16 cellular contexts compared by ENCODE assay signal in the genomic region with DNA sequence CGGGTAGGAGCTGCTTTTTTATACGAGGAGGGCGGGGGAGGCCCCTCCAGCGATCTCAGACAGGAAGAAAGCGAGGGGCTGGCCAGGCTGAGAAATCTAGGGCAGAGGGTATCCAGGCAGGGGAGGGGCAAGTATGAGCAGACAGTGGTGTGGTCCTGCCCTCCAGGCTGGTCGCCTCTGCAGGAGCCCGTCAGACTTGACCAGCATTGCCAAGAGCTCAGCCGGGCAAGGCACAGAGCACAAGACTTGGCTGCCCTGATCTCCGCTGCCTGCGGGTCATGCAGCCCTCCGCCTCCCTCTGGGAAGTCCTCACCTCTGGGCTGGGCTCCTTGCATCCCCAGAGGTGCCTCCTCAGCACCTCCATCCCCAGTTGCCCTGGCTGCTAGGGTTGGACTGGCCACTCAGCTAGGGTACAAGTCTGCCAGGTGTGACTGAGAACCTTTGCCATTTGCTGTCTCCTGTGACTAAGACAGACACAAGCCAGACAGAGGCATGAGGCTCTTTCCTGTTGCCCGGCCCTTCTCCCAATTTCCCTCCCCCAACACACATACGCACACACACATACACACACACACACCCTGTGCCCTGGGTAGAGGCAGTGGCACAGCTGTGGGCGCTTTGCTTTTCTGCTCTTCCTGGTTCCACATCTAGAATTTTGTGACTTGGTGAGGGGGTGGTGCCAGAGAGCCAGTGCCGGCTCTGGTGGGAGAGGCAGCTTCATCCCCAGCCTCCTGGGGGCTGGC. TPM values are rescaled to one million over a fixed set of nuclear protein-coding genes. Genes with fewer than 3 reads are reported as not detected.
A peak's percentile ranks its signal among the peaks of the same experiment; 100 is the strongest.
DNase-seq lines count a peak whose midpoint lies in the region; ATAC-seq and TF ChIP-seq lines count a peak whose summit lies in the region.
"Had no signal": no experiment of that assay in that cellular context is flagged by ENCODE, and none has a peak within 500 bp of the region (broad histone marks: within the 10 kb centered on the region; RNA-seq: fewer than 3 reads in every experiment).

No MANE protein-coding gene starts in this region.

- 0 out of 2 replicates have a peak overlapping the region, but pooled peaks have one; percentile 8 for H3K9ac ChIP-seq in BLaER1

- H3K36me3 Mint-ChIP-seq in T-cell (peaks cover 11% of the 10 kb centered on the region), endothelial cell (ENCODE audit: low read depth, unreplicated experiment) (peaks cover 35% of the 10 kb centered on the region), osteocyte (ENCODE audit: unreplicated experiment) (peaks cover 35% of the 10 kb centered on the region)

- ATAC-seq in T-cell (replicated peaks in 1 of 4) (no peak), HG03175 (IDR thresholded peaks at IDR 0.05; ENCODE audit: unreplicated experiment) (no peak), HG03520 (IDR thresholded peaks at IDR 0.05; ENCODE audit: unreplicated experiment) (no peak)

- H4K20me1 ChIP-seq in BLaER1, result peaks cover 100% of the 10 kb centered on the region

- H3K4me2 ChIP-seq in BLaER1, result peak overlapping the region; percentile 13; the same call in 1 of the 2 replicates

- H3K4me3 ChIP-seq in BLaER1, result no peak overlapping the region
- H3K4me3 ChIP-seq: ascending aorta, MG63, SK-N-MC had no signal

- DNase-seq in T-cell (no peak), endothelial cell (ENCODE audit: low spot score) (no peak), osteocyte (ENCODE audit: extremely low spot score, unreplicated experiment) (no peak), AG08396 (ENCODE audit: low spot score) (no peak), NCI-H1694 treated with DMSO at 0.1 percent for 48 hours (lab: John Stamatoyannopoulos, UW) (no peak)
- DNase-seq: activated CD8-positive, alpha-beta memory T cell treated with anti-CD3 and anti-CD28 coated beads for 24 hours; dermis blood vessel endothelial cell; H9; MG63; NCI-H2029; NCI-H526 had no signal

- H3K4me3 Mint-ChIP-seq in T-cell (no peak overlapping the region), endothelial cell (ENCODE audit: unreplicated experiment) (no peak overlapping the region), osteocyte (ENCODE audit: unreplicated experiment) (no peak overlapping the region)
- H3K4me3 Mint-ChIP-seq: H9 had no signal

- TF ChIP-seq CTCF in endothelial cell (IDR thresholded peaks at IDR 0.05; ENCODE audit: unreplicated experiment), result no peak
- TF ChIP-seq CTCF in osteocyte (IDR thresholded peaks at IDR 0.05), result no peak

- H3K9me3 Mint-ChIP-seq in T-cell, result no peaks in the 10 kb centered on the region
- H3K9me3 Mint-ChIP-seq in endothelial cell (ENCODE audit: unreplicated experiment), result no peaks in the 10 kb centered on the region
- no peaks in the 10 kb centered on the region for H3K9me3 Mint-ChIP-seq in osteocyte (ENCODE audit: unreplicated experiment)
- H3K9me3 Mint-ChIP-seq: H9 had no signal

- CTCF ChIA-PET in T-cell (lab: Charles Lee), result no interaction called here

- peaks cover 91% of the 10 kb centered on the region for H3K4me1 ChIP-seq in BLaER1

- peaks cover 33 to 52% (median 35%) of the 10 kb centered on the region in 3 donors for H3K4me1 Mint-ChIP-seq in T-cell
- peaks cover 28% of the 10 kb centered on the region for H3K4me1 Mint-ChIP-seq in endothelial cell (ENCODE audit: unreplicated experiment)
- H3K4me1 Mint-ChIP-seq in osteocyte (ENCODE audit: unreplicated experiment), result peaks cover 31% of the 10 kb centered on the region

- no peaks in the 10 kb centered on the region for H3K9me3 ChIP-seq in BLaER1
- H3K9me3 ChIP-seq: ascending aorta, MG63 had no signal

- H3K27me3 ChIP-seq in BLaER1, result no peaks in the 10 kb centered on the region
- H3K27me3 ChIP-seq: ascending aorta, MG63 had no signal

- H3K27ac Mint-ChIP-seq in T-cell (peak overlapping the region; percentile 21 to 93), endothelial cell (ENCODE audit: unreplicated experiment) (peak overlapping the region; percentile 11), osteocyte (ENCODE audit: unreplicated experiment) (peak overlapping the region; percentile 25)

- peaks cover 91% of the 10 kb centered on the region for H3K36me3 ChIP-seq in BLaER1

- POLR2A ChIA-PET in T-cell (lab: Charles Lee), result no interaction called here

- no peaks in the 10 kb centered on the region for H3K27me3 Mint-ChIP-seq in T-cell
- H3K27me3 Mint-ChIP-seq in endothelial cell (ENCODE audit: unreplicated experiment), result peaks cover 12% of the 10 kb centered on the region
- no peaks in the 10 kb centered on the region for H3K27me3 Mint-ChIP-seq in osteocyte (ENCODE audit: unreplicated experiment)

- peak overlapping the region; percentile 61 for H3K27ac ChIP-seq in BLaER1
- H3K27ac ChIP-seq: SK-N-MC had no signal

RNA-seq across cellular contexts. Expression of gene PPIF, which starts 59.1 kb away (rescaled TPM):
- total RNA-seq in T-cell (10 to 100 TPM; 25.6 to 36.2 (median 31.3) TPM), endothelial cell (ENCODE audit: unreplicated experiment) (21.9 TPM), osteocyte (17.0 and 20.7 TPM in 2 replicates)
